Comparison of ENCODE assay signal across 16 cellular contexts in genomic region chr12:25202139-25202538, GRCh38.
"Had no signal": no experiment of that assay in that cellular context is flagged by ENCODE, and none has a peak within 500 bp of the region (broad histone marks: within the 10 kb centered on the region; RNA-seq: fewer than 3 reads in every experiment).

No MANE protein-coding gene starts in this region.

- H3K9me3 Mint-ChIP-seq: activated naive CD4-positive, alpha-beta T cell treated with anti-CD3 and anti-CD28 coated beads, Interleukin-2, amount 50 U/mL, for 72 hours; mesothelial cell of epicardium; stimulated activated naive B cell treated with anti-CD40 and anti-IgM and Interleukin-4, amounts not matched to agents 10 μg/mL and 1 μg/mL and 100 μg/mL, for 72 hours had no signal

- H3K27me3 ChIP-seq: tibial nerve, uterus had no signal

- H3K9ac ChIP-seq: parathyroid adenoma had no signal

- H3K4me1 ChIP-seq: parathyroid adenoma, uterus had no signal

- H3K27me3 Mint-ChIP-seq: stimulated activated naive B cell treated with anti-CD40 and anti-IgM and Interleukin-4, amounts not matched to agents 10 μg/mL and 1 μg/mL and 100 μg/mL, for 72 hours had no signal

- ATAC-seq: activated naive CD4-positive, alpha-beta T cell treated with anti-CD3 and anti-CD28 coated beads, Interleukin-2, amount 50 U/mL, for 72 hours; stimulated activated naive B cell treated with anti-CD40 and anti-IgM and Interleukin-4, amounts not matched to agents 10 μg/mL and 1 μg/mL and 100 μg/mL, for 72 hours had no signal

- H3K4me1 Mint-ChIP-seq: mesothelial cell of epicardium had no signal

- H3K27ac Mint-ChIP-seq: activated naive CD4-positive, alpha-beta T cell treated with anti-CD3 and anti-CD28 coated beads, Interleukin-2, amount 50 U/mL, for 72 hours; mesothelial cell of epicardium; stimulated activated naive B cell treated with anti-CD40 and anti-IgM and Interleukin-4, amounts not matched to agents 10 μg/mL and 1 μg/mL and 100 μg/mL, for 72 hours had no signal

- H3K4me3 ChIP-seq: tibial nerve, uterus had no signal

- H3K36me3 ChIP-seq: uterus had no signal

- H3K79me2 ChIP-seq: parathyroid adenoma had no signal

- H2AFZ ChIP-seq: parathyroid adenoma had no signal

- H3K27ac ChIP-seq: parathyroid adenoma, tibial nerve, uterus had no signal

- DNase-seq: activated T-cell treated with anti-CD3 and anti-CD28 coated beads for 4 hours; anterior cingulate cortex; cerebellar nuclear complex; effector memory CD4-positive, alpha-beta T cell; foreskin melanocyte; kidney glomerular epithelial cell; retina; stimulated activated CD4-positive, alpha-beta T cell treated with anti-CD3 and anti-CD28 coated beads, Interleukin-2, amount 100 ng/mL, for 48 hours; stimulated activated naive B cell treated with anti-CD40 and anti-IgM and Interleukin-4, amounts not matched to agents 10 μg/mL and 1 μg/mL and 100 μg/mL, for 72 hours; substantia nigra; SW 1271; uterus had no signal

- H3K4me3 Mint-ChIP-seq: mesothelial cell of epicardium; stimulated activated naive B cell treated with anti-CD40 and anti-IgM and Interleukin-4, amounts not matched to agents 10 μg/mL and 1 μg/mL and 100 μg/mL, for 72 hours had no signal

- H3K9me3 ChIP-seq: tibial nerve, uterus had no signal
